8 cellular contexts compared by ENCODE assay signal in genomic region chr14:81519200-81519998, GRCh38. TPM values are rescaled to one million over a fixed set of nuclear protein-coding genes. Genes with fewer than 3 reads are reported as not detected.
A peak's percentile ranks its signal among the peaks of the same experiment; 100 is the strongest.
DNase-seq lines count a peak whose midpoint lies in the region; ATAC-seq, FAIRE-seq and TF ChIP-seq lines count a peak whose summit lies in the region.

No MANE protein-coding gene starts in this region.

- WGBS in small intestine, 3 donors, result 49 to 82% (median 60%) methylated on average over 3 of the region's 3 CpGs

- H3K27me3 ChIP-seq in small intestine (ENCODE audit: control insufficient read depth in 2 of 2, insufficient read depth in 2 of 2, low read length in 2 of 2), result no peaks in the 10 kb centered on the region

- no peak for TF ChIP-seq POLR2A in GM18505 (IDR thresholded peaks at IDR 0.05; ENCODE audit: borderline replicate concordance, extremely low read depth, insufficient read depth, insufficient read length)

- ATAC-seq in GM18505 (IDR thresholded peaks at IDR 0.05; ENCODE audit: unreplicated experiment), result peak; percentile 85
- ATAC-seq in HG02642 (IDR thresholded peaks at IDR 0.05; ENCODE audit: poor library complexity, unreplicated experiment), result peak; percentile 82

- H3K9me3 ChIP-seq in small intestine (ENCODE audit: control insufficient read depth, low read depth), result no peaks in the 10 kb centered on the region

- no peak for TF ChIP-seq CTCF in fibroblast of villous mesenchyme (IDR thresholded peaks at IDR 0.05; ENCODE audit: insufficient read depth, low read depth, low read length)

- peaks cover 11 to 17% of the 10 kb centered on the region in 2 donors for H3K36me3 ChIP-seq in small intestine (ENCODE audit: control insufficient read depth in 2 of 2, insufficient read depth in 2 of 2, low read length in 2 of 2)

- peaks cover 0 to 9% of the 10 kb centered on the region in 2 donors for H3K4me1 ChIP-seq in small intestine (ENCODE audit: control insufficient read depth in 2 of 2, insufficient read depth in 1 of 2, low read depth in 1 of 2, low read length in 1 of 2)

- H3K27ac ChIP-seq in small intestine (ENCODE audit: low read depth in 1 of 2, low read length in 1 of 2), result peak overlapping the region; percentile 53 to 77

- no peak overlapping the region for H3K4me3 ChIP-seq in fibroblast of villous mesenchyme (ENCODE audit: low read depth, low read length)
- H3K4me3 ChIP-seq in small intestine (ENCODE audit: low read depth in 1 of 2, low read length in 2 of 2), result no peak overlapping the region

- DNase-seq in RPMI7951 (ENCODE audit: low read depth), result peak; percentile 6
- peak; percentile 20 for DNase-seq in fibroblast of villous mesenchyme (ENCODE audit: low read depth)
- DNase-seq in small intestine, result no peak
- DNase-seq in NCI-H82 treated with DMSO at 0.1 percent for 48 hours (lab: John Stamatoyannopoulos, UW; ENCODE audit: unreplicated experiment), result no peak
- DNase-seq in activated CD4-positive, alpha-beta T cell treated with anti-CD3 and anti-CD28 coated beads for 4 hours, result no peak
- DNase-seq in NCI-H1436 (lab: John Stamatoyannopoulos, UW), result no peak

- no peak for FAIRE-seq in small intestine (lab: Jason Lieb, UNC)

RNA-seq across cellular contexts. Expression of gene SEL1L, which starts 14.3 kb away (rescaled TPM):
- total RNA-seq in RPMI7951 (2014; rRNA removed; shearing (Covaris generic)), result 32.4 and 34.6 TPM in 2 replicates
- total RNA-seq in fibroblast of villous mesenchyme, result 89.9 and 97.6 TPM in 2 replicates
- 10 to 100 TPM in 1 of 3 donors, 1 to 10 TPM in 2; 7.4 to 22.3 (median 8.6) TPM for polyA plus RNA-seq in small intestine

Comparison
In these comparisons a context has a peak if more than half of its experiments do, and no peak if none do; other contexts are left out.
1. DNase-seq: peak in RPMI7951 (single experiment) and fibroblast of villous mesenchyme (single experiment); none in small intestine (single experiment), NCI-H82 treated with DMSO at 0.1 percent for 48 hours (single experiment), activated CD4-positive, alpha-beta T cell treated with anti-CD3 and anti-CD28 coated beads for 4 hours (0 of 2) and NCI-H1436 (single experiment).